Comparison of ENCODE assay signal across 21 cellular contexts in the genomic region with DNA sequence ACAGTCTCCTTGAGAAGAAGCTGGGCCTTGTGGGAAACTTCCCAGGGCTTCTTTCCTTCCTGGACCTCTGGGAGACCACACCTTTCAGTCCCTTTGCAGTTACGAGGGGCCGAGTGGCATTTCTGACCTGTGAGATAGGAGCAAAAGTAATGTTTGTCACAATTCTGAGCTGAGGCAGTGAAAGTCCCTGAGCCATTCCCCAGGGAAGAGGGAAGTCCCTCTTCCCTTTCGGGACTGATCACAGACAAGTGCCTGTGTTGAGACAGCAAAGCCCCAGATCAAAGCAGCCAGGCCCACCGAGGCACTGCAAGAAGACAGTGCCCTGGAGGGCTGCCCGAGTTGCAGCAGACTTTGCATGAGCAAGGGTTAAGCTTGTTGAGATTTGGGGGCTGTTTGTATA. TPM values are rescaled to one million over a fixed set of nuclear protein-coding genes. Genes with fewer than 3 reads are reported as not detected.
A peak's percentile ranks its signal among the peaks of the same experiment; 100 is the strongest.
DNase-seq lines count a peak whose midpoint lies in the region; ATAC-seq and TF ChIP-seq lines count a peak whose summit lies in the region.
"Had no signal": no experiment of that assay in that cellular context is flagged by ENCODE, and none has a peak within 500 bp of the region (broad histone marks: within the 10 kb centered on the region; RNA-seq: fewer than 3 reads in every experiment).

No MANE protein-coding gene starts in this region.

- peak overlapping the region; percentile 1 to 38 for H3K27ac ChIP-seq in ascending aorta
- H3K27ac ChIP-seq in thoracic aorta = peak overlapping the region; percentile 38 to 51
- H3K27ac ChIP-seq: prostate gland, SJSA1 had no signal

- peaks cover 39% of the 10 kb centered on the region for H3K4me1 Mint-ChIP-seq in mesothelial cell of epicardium
- no peaks in the 10 kb centered on the region for H3K4me1 Mint-ChIP-seq in immature natural killer cell
- H3K4me1 Mint-ChIP-seq: activated naive CD4-positive, alpha-beta T cell treated with anti-CD3 and anti-CD28 coated beads, Interleukin-2, amount 50 U/mL, for 24 hours; IgD-negative memory B cell; natural killer cell had no signal

- no peaks in the 10 kb centered on the region for H3K27me3 ChIP-seq in ascending aorta
- H3K27me3 ChIP-seq in thoracic aorta (replicated peaks; ENCODE audit: insufficient read depth) = no peaks in the 10 kb centered on the region
- H3K27me3 ChIP-seq: SJSA1 had no signal

- DNase-seq in ascending aorta (ENCODE audit: low spot score in 2 of 2) (no peak), mesothelial cell of epicardium (ENCODE audit: low spot score in 2 of 2, unreplicated experiment in 2 of 2) (no peak), thoracic aorta (ENCODE audit: low spot score) (no peak), immature natural killer cell (no peak), mucosa of gallbladder (ENCODE audit: low spot score) (no peak), NCI-H2171 (lab: John Stamatoyannopoulos, UW) (no peak)
- DNase-seq: activated CD8-positive, alpha-beta T cell treated with anti-CD3 and anti-CD28 coated beads for 36 hours; activated T-cell treated with anti-CD3 and anti-CD28 coated beads, Interleukin-2, amount 50 U/mL, for 4 hours; DMS79 treated with DMSO at 0.1 percent for 48 hours; natural killer cell; NCI-H1694; NCI-H2227 treated with DMSO at 0.1 percent for 48 hours; NCI-H82; stimulated activated CD4-positive, alpha-beta T cell treated with anti-CD3 and anti-CD28 coated beads, Interleukin-12 subunit alpha, Interleukin-12 subunit beta, amount 100 ng/mL, for 4 hours; stimulated activated CD8-positive, alpha-beta memory T cell treated with anti-CD3 and anti-CD28 coated beads, Interleukin-4, amount 100 ng/mL, for 48 hours had no signal

- peak; percentile 46 for ATAC-seq in GM19463 (IDR thresholded peaks at IDR 0.05; ENCODE audit: unreplicated experiment)
- ATAC-seq in thoracic aorta (ENCODE audit: insufficient number of reproducible peaks, low FRiP score, low read depth) = no peak
- ATAC-seq in HG02981 (IDR thresholded peaks at IDR 0.05; ENCODE audit: unreplicated experiment) = no peak
- ATAC-seq: activated CD8-positive, alpha-beta T cell treated with anti-CD3 and anti-CD28 coated beads for 36 hours; activated T-cell treated with anti-CD3 and anti-CD28 coated beads, Interleukin-2, amount 50 U/mL, for 4 hours; natural killer cell had no signal

- no peaks in the 10 kb centered on the region for H3K36me3 Mint-ChIP-seq in mesothelial cell of epicardium
- H3K36me3 Mint-ChIP-seq in immature natural killer cell = no peaks in the 10 kb centered on the region
- H3K36me3 Mint-ChIP-seq: activated naive CD4-positive, alpha-beta T cell treated with anti-CD3 and anti-CD28 coated beads, Interleukin-2, amount 50 U/mL, for 24 hours; IgD-negative memory B cell; natural killer cell had no signal

- H3K27ac Mint-ChIP-seq in mesothelial cell of epicardium (peak overlapping the region; percentile 81), immature natural killer cell (no peak overlapping the region)
- H3K27ac Mint-ChIP-seq: activated CD8-positive, alpha-beta T cell treated with anti-CD3 and anti-CD28 coated beads for 36 hours; activated naive CD4-positive, alpha-beta T cell treated with anti-CD3 and anti-CD28 coated beads, Interleukin-2, amount 50 U/mL, for 24 hours; IgD-negative memory B cell; natural killer cell had no signal

- H3K9me3 ChIP-seq in ascending aorta (no peaks in the 10 kb centered on the region), thoracic aorta (no peaks in the 10 kb centered on the region)
- H3K9me3 ChIP-seq: prostate gland, SJSA1 had no signal

- H3K27me3 Mint-ChIP-seq in mesothelial cell of epicardium (ENCODE audit: low read depth) = no peaks in the 10 kb centered on the region
- peaks cover 0 to 3% (median 2%) of the 10 kb centered on the region in 3 donors for H3K27me3 Mint-ChIP-seq in immature natural killer cell (ENCODE audit: low read depth in 3 of 3)
- H3K27me3 Mint-ChIP-seq: activated CD8-positive, alpha-beta T cell treated with anti-CD3 and anti-CD28 coated beads for 36 hours; activated naive CD4-positive, alpha-beta T cell treated with anti-CD3 and anti-CD28 coated beads, Interleukin-2, amount 50 U/mL, for 24 hours; IgD-negative memory B cell had no signal

- no peak overlapping the region for H3K4me3 ChIP-seq in ascending aorta
- no peak overlapping the region for H3K4me3 ChIP-seq in thoracic aorta
- H3K4me3 ChIP-seq: prostate gland, SJSA1 had no signal

- H3K4me1 ChIP-seq in ascending aorta = peaks cover 2 to 16% of the 10 kb centered on the region in 2 donors
- H3K4me1 ChIP-seq in thoracic aorta (ENCODE audit: control insufficient read depth in 1 of 2, low read depth in 2 of 2) = peaks cover 5 to 32% of the 10 kb centered on the region in 2 donors
- H3K4me1 ChIP-seq: prostate gland had no signal

- TF ChIP-seq CTCF in ascending aorta (IDR thresholded peaks at IDR 0.05) (no peak), mesothelial cell of epicardium (IDR thresholded peaks at IDR 0.05; ENCODE audit: unreplicated experiment) (no peak), thoracic aorta (IDR thresholded peaks at IDR 0.05) (no peak)

- intact Hi-C loops in ascending aorta (cut with DNase I) = no loop called here

- no peak overlapping the region for H3K4me3 Mint-ChIP-seq in mesothelial cell of epicardium
- H3K4me3 Mint-ChIP-seq in immature natural killer cell = no peak overlapping the region
- H3K4me3 Mint-ChIP-seq: activated CD8-positive, alpha-beta T cell treated with anti-CD3 and anti-CD28 coated beads for 36 hours; activated naive CD4-positive, alpha-beta T cell treated with anti-CD3 and anti-CD28 coated beads, Interleukin-2, amount 50 U/mL, for 24 hours; activated T-cell treated with anti-CD3 and anti-CD28 coated beads, Interleukin-2, amount 50 U/mL, for 4 hours; IgD-negative memory B cell; natural killer cell had no signal

- no peaks in the 10 kb centered on the region for H3K36me3 ChIP-seq in ascending aorta
- no peaks in the 10 kb centered on the region for H3K36me3 ChIP-seq in thoracic aorta
- H3K36me3 ChIP-seq: prostate gland, SJSA1 had no signal

- H3K9me3 Mint-ChIP-seq in mesothelial cell of epicardium = no peaks in the 10 kb centered on the region
- H3K9me3 Mint-ChIP-seq in immature natural killer cell = no peaks in the 10 kb centered on the region
- H3K9me3 Mint-ChIP-seq: activated CD8-positive, alpha-beta T cell treated with anti-CD3 and anti-CD28 coated beads for 36 hours; activated naive CD4-positive, alpha-beta T cell treated with anti-CD3 and anti-CD28 coated beads, Interleukin-2, amount 50 U/mL, for 24 hours; activated T-cell treated with anti-CD3 and anti-CD28 coated beads, Interleukin-2, amount 50 U/mL, for 4 hours; IgD-negative memory B cell; natural killer cell had no signal

RNA-seq across cellular contexts. Expression of a gene that starts 41.9 kb away (rescaled TPM):
- total RNA-seq in ascending aorta (3,143 TPM), mesothelial cell of epicardium (82.9 to 88.6 TPM (median 85.9 TPM) in 3 replicates), thoracic aorta (1,000 to 10,000 TPM in 1 of 2 donors, 100 to 1,000 TPM in 1; 805 to 1,722 TPM), mucosa of gallbladder (445 TPM)
- 1 to 10 TPM in 2 of 3 donors, under 1 TPM in 1; 0.91 to 4.8 (median 4.4) TPM for polyA plus RNA-seq in immature natural killer cell
